ENCODE assay signal across 8 cellular contexts in the genomic region with DNA sequence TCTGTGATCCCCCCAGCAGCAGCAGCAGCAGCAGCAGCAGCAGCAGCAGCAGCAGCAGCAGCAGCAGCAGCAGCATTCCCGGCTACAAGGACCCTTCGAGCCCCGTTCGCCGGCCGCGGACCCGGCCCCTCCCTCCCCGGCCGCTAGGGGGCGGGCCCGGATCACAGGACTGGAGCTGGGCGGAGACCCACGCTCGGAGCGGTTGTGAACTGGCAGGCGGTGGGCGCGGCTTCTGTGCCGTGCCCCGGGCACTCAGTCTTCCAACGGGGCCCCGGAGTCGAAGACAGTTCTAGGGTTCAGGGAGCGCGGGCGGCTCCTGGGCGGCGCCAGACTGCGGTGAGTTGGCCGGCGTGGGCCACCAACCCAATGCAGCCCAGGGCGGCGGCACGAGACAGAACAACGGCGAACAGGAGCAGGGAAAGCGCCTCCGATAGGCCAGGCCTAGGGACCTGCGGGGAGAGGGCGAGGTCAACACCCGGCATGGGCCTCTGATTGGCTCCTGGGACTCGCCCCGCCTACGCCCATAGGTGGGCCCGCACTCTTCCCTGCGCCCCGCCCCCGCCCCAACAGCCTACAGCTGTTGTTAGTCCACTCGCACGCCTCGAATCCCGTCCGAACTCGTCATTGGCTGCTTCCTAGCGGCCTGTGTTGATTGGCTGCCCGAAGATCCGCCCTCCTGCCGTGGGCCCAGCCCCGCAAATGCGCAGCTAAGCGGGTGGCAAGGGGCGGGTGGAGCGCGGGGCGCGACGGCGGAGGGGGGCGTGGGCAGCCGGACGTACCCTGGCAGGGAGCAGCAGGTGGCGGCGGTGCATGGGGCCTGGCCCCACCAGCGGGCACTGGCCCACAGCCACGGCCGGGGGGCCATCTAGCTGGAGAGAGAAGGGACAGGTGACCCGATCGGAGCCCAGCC.
A peak's percentile ranks its signal among the peaks of the same experiment; 100 is the strongest.
DNase-seq lines count a peak whose midpoint lies in the region; ATAC-seq, FAIRE-seq and TF ChIP-seq lines count a peak whose summit lies in the region.

No MANE protein-coding gene starts in this region.

- peak overlapping the region; percentile 59 for H3K4me3 ChIP-seq in WI38 (ENCODE audit: low read depth, low read length)
- peak overlapping the region; percentile 56 to 58 for H3K4me3 ChIP-seq in cardiac fibroblast (replicated peaks in 1 of 2; ENCODE audit: low read depth in 2 of 2, low read length in 2 of 2)

- peak; percentile 97 for DNase-seq in NCI-H2171 (lab: John Stamatoyannopoulos, UW)
- peak; percentile 97 to 99 for DNase-seq in cardiac fibroblast (ENCODE audit: low read depth in 2 of 2)
- peak; percentile 88 for DNase-seq in inferior parietal cortex (ENCODE audit: extremely low spot score)
- DNase-seq in smooth muscle cell of the brain vasculature (ENCODE audit: low read depth, low spot score): peak; percentile 95

- ATAC-seq in GM18520 (IDR thresholded peaks at IDR 0.05; ENCODE audit: unreplicated experiment) (peak; percentile 35), HG03095 (IDR thresholded peaks at IDR 0.05; ENCODE audit: unreplicated experiment) (peak; percentile 41)

- peak; percentile 96 for FAIRE-seq in A204.1 (lab: Jason Lieb, UNC)

- peak; percentile 72 for TF ChIP-seq CTCF in WI38 (IDR thresholded peaks at IDR 0.05; ENCODE audit: low read depth, low read length)
- peak; percentile 61 for TF ChIP-seq CTCF in cardiac fibroblast (IDR thresholded peaks at IDR 0.05; ENCODE audit: low read depth, low read length)

Comparison
In these comparisons a context has a peak if more than half of its experiments do, and no peak if none do; other contexts are left out.
1. Peak in every context shown above with its lines: DNase-seq, ATAC-seq and H3K4me3 ChIP-seq.